ENCODE assay signal across 22 cellular contexts in the genomic region with DNA sequence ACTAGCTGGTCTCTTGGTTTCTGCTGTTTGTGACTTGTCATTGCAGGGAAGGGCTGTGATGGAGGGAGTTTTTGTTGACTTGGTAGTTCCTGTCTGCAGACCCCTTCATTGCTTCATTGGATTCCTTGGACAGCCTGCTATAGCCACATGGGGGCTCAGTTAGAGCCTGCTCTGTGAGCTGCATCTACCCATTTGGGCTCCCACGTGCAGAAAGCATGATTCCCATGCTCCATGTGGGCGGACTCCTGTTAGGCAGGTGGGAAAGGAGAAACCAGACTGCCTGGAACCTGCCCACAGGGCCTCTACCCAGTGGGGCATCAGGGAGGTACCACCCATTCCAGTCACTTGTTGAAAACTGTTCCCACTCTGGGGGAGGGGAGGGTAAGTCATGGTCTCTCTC.
"Had no signal": no experiment of that assay in that cellular context is flagged by ENCODE, and none has a peak within 500 bp of the region (broad histone marks: within the 10 kb centered on the region; RNA-seq: fewer than 3 reads in every experiment).

No MANE protein-coding gene starts in this region.

- ATAC-seq: activated CD8-positive, alpha-beta T cell treated with anti-CD3 and anti-CD28 coated beads, Interleukin-2, amount 10 ng/mL, durations not matched to agents 7 days and 5 days; activated naive CD4-positive, alpha-beta T cell treated with anti-CD3 and anti-CD28 coated beads, Interleukin-2, amount 50 U/mL, for 72 hours; PC-3 had no signal

- H3K9me3 Mint-ChIP-seq: activated naive CD4-positive, alpha-beta T cell treated with anti-CD3 and anti-CD28 coated beads for 36 hours; activated naive CD4-positive, alpha-beta T cell treated with anti-CD3 and anti-CD28 coated beads, Interleukin-2, amount 50 U/mL, for 72 hours; activated T-cell treated with anti-CD3 and anti-CD28 coated beads, Interleukin-2, amount 50 U/mL, for 24 hours; activated T-helper 2 cell treated with anti-CD3 and anti-CD28 coated beads, Interferon-gamma antibody, Interleukin-2, Interleukin-4, amounts not matched to agents 10 μg/mL and 5 μg/mL and 100 μg/mL, durations not matched to agents 14 hours and 24 hours and 36 hours had no signal

- H3K36me3 Mint-ChIP-seq: activated naive CD4-positive, alpha-beta T cell treated with anti-CD3 and anti-CD28 coated beads, Interleukin-2, amount 50 U/mL, for 72 hours had no signal

- H3K9me3 ChIP-seq: adrenal gland, Peyer's patch had no signal

- H3K4me3 Mint-ChIP-seq: activated CD4-positive, alpha-beta T cell treated with anti-CD3 and anti-CD28 coated beads, Interleukin-2, amount 10 ng/mL, durations not matched to agents 7 days and 5 days; activated CD8-positive, alpha-beta T cell treated with anti-CD3 and anti-CD28 coated beads, Interleukin-2, amount 10 ng/mL, durations not matched to agents 7 days and 5 days; activated naive CD4-positive, alpha-beta T cell treated with anti-CD3 and anti-CD28 coated beads for 36 hours; activated T-cell treated with anti-CD3 and anti-CD28 coated beads, Interleukin-2, amount 50 U/mL, for 24 hours; brain; central memory CD8-positive, alpha-beta T cell had no signal

- H3K27ac Mint-ChIP-seq: activated CD4-positive, alpha-beta T cell treated with anti-CD3 and anti-CD28 coated beads, Interleukin-2, amount 10 ng/mL, durations not matched to agents 7 days and 5 days; activated CD8-positive, alpha-beta T cell treated with anti-CD3 and anti-CD28 coated beads, Interleukin-2, amount 10 ng/mL, durations not matched to agents 7 days and 5 days; activated naive CD4-positive, alpha-beta T cell treated with anti-CD3 and anti-CD28 coated beads for 36 hours; activated naive CD4-positive, alpha-beta T cell treated with anti-CD3 and anti-CD28 coated beads, Interleukin-2, amount 50 U/mL, for 72 hours; activated T-cell treated with anti-CD3 and anti-CD28 coated beads, Interleukin-2, amount 50 U/mL, for 24 hours; activated T-helper 2 cell treated with anti-CD3 and anti-CD28 coated beads, Interferon-gamma antibody, Interleukin-2, Interleukin-4, amounts not matched to agents 10 μg/mL and 5 μg/mL and 100 μg/mL, durations not matched to agents 14 hours and 24 hours and 36 hours had no signal

- H3K27ac ChIP-seq: adrenal gland, Peyer's patch had no signal

- H3K27me3 ChIP-seq: adrenal gland, Peyer's patch had no signal

- H3K27me3 Mint-ChIP-seq: activated CD4-positive, alpha-beta T cell treated with anti-CD3 and anti-CD28 coated beads, Interleukin-2, amount 10 ng/mL, durations not matched to agents 7 days and 5 days; brain had no signal

- H3K36me3 ChIP-seq: adrenal gland, Peyer's patch had no signal

- H3K4me3 ChIP-seq: adrenal gland, Peyer's patch had no signal

- DNase-seq: activated CD4-positive, alpha-beta T cell treated with anti-CD3 and anti-CD28 coated beads, Interleukin-2, amount 10 ng/mL, durations not matched to agents 7 days and 5 days; activated CD4-positive, alpha-beta T cell treated with anti-CD3 and anti-CD28 coated beads, Interleukin-2, amount 50 U/mL, for 48 hours; activated CD8-positive, alpha-beta T cell treated with anti-CD3 and anti-CD28 coated beads, Interleukin-2, amount 10 ng/mL, durations not matched to agents 7 days and 5 days; activated gamma-delta T cell; activated naive CD4-positive, alpha-beta T cell treated with anti-CD3 and anti-CD28 coated beads for 36 hours; activated T-cell treated with anti-CD3 and anti-CD28 coated beads, Interleukin-2, amount 50 U/mL, for 24 hours; NCI-H1092; NCI-H1436 treated with DMSO at 0.1 percent for 48 hours; NCI-H1694 treated with DMSO at 0.1 percent for 48 hours; NCI-H345; NCI-H524 treated with DMSO at 0.1 percent for 48 hours; PC-3; Peyer's patch; SHP77 treated with DMSO at 0.1 percent for 48 hours; SW 1271; T-helper 1 cell; T-helper 9 cell had no signal

- H3K4me1 Mint-ChIP-seq: activated CD4-positive, alpha-beta T cell treated with anti-CD3 and anti-CD28 coated beads, Interleukin-2, amount 10 ng/mL, durations not matched to agents 7 days and 5 days; central memory CD8-positive, alpha-beta T cell had no signal
